ENCODE assay signal across 37 cellular contexts in the genomic region with DNA sequence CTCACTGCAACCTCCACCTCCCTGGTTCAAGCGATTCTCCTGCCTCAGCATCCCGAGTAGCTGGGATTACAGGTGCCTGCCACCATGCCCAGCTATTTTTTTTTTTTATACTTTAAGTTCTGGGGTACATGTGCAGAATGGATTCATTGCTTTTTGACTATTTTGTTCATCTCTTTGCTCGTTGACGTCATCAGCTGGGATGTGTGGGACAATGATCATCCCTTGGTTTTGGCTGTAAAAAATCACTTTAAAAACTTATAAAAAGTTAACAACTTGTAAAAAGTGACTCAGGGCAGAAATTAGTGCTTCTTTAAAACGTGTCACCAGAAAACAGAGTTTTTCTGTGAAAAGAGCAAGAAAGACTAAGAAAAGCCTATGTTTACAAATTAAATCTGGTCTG. TPM values are rescaled to one million over a fixed set of nuclear protein-coding genes. Genes with fewer than 3 reads are reported as not detected.
DNase-seq lines count a peak whose midpoint lies in the region; ATAC-seq, FAIRE-seq and TF ChIP-seq lines count a peak whose summit lies in the region.
"Had no signal": no experiment of that assay in that cellular context is flagged by ENCODE, and none has a peak within 500 bp of the region (broad histone marks: within the 10 kb centered on the region; RNA-seq: fewer than 3 reads in every experiment).

No MANE protein-coding gene starts in this region.

- H4K20me1 ChIP-seq in HepG2 (ENCODE audit: insufficient read depth, low read length), result no peaks in the 10 kb centered on the region
- no peaks in the 10 kb centered on the region for H4K20me1 ChIP-seq in Karpas-422 (ENCODE audit: insufficient read depth, low read depth, low read length)
- H4K20me1 ChIP-seq: BLaER1; BLaER1 treated with 17β-estradiol and CSF1 and Interleukin-3, amounts not matched to agents 10 nM and 100 nM had no signal

- POLR2A ChIA-PET in HepG2 (lab: Yijun Ruan, JAX), result no interaction called here

- no peaks in the 10 kb centered on the region for H3K36me3 ChIP-seq in HepG2 (replicated peaks in 1 of 2; ENCODE audit: control insufficient read depth in 1 of 2, insufficient read depth in 2 of 2, low read length in 2 of 2)
- no peaks in the 10 kb centered on the region for H3K36me3 ChIP-seq in right lobe of liver
- H3K36me3 ChIP-seq in Karpas-422 (ENCODE audit: insufficient read depth, low read length), result no peaks in the 10 kb centered on the region
- H3K36me3 ChIP-seq in upper lobe of left lung, result no peaks in the 10 kb centered on the region
- H3K36me3 ChIP-seq: BE2C had no signal

- H3K79me2 ChIP-seq in HepG2 (ENCODE audit: insufficient read depth, low read length), result no peaks in the 10 kb centered on the region
- no peaks in the 10 kb centered on the region for H3K79me2 ChIP-seq in Karpas-422 (ENCODE audit: low read length)

- TF ChIP-seq CTCF in HepG2 (CRISPR knock-in tag; IDR thresholded peaks at IDR 0.05) (no peak), right lobe of liver (IDR thresholded peaks at IDR 0.05) (no peak), upper lobe of left lung (IDR thresholded peaks at IDR 0.05) (no peak)

- H3K9ac ChIP-seq in HepG2 (ENCODE audit: insufficient read depth, low read depth, low read length) (no peak overlapping the region), Karpas-422 (ENCODE audit: low read length) (peak overlapping the region; percentile 28; the same call in 1 of the 2 replicates)
- H3K9ac ChIP-seq: BLaER1; BLaER1 treated with 17β-estradiol and CSF1 and Interleukin-3, amounts not matched to agents 10 nM and 100 nM had no signal

- no peak for ATAC-seq in HepG2
- ATAC-seq in right lobe of liver, result no peak
- ATAC-seq in upper lobe of left lung (ENCODE audit: low FRiP score in 2 of 2), result no peak
- ATAC-seq: A549; CD8-positive, alpha-beta T cell had no signal

- H2AFZ ChIP-seq in HepG2 (ENCODE audit: low read length) (no peak overlapping the region), Karpas-422 (ENCODE audit: low read length) (peak overlapping the region; percentile 25; the same call in 1 of the 2 replicates)

- TF ChIP-seq POLR2A in HepG2 (IDR thresholded peaks at IDR 0.05; ENCODE audit: insufficient read depth in 1 of 2, low read depth in 2 of 2, low read length in 2 of 2) (no peak), right lobe of liver (IDR thresholded peaks at IDR 0.05) (no peak), upper lobe of left lung (IDR thresholded peaks at IDR 0.05) (no peak)

- H3K9me3 ChIP-seq in HepG2 (ENCODE audit: low read length) (no peaks in the 10 kb centered on the region), right lobe of liver (no peaks in the 10 kb centered on the region), Karpas-422 (ENCODE audit: low read length) (no peaks in the 10 kb centered on the region), upper lobe of left lung (no peaks in the 10 kb centered on the region)
- H3K9me3 ChIP-seq: A549; BE2C; BLaER1; BLaER1 treated with 17β-estradiol and CSF1 and Interleukin-3, amounts not matched to agents 10 nM and 100 nM; Caco-2 had no signal

- no TSS peak for BruUV-seq in HepG2 (replicated peaks; lab: Mats Ljungman, UMichigan)

- H3K4me1 ChIP-seq in HepG2 (ENCODE audit: insufficient read depth, low read length), result peaks cover 15% of the 10 kb centered on the region
- H3K4me1 ChIP-seq in right lobe of liver, result no peaks in the 10 kb centered on the region
- peaks cover 60% of the 10 kb centered on the region for H3K4me1 ChIP-seq in Karpas-422 (ENCODE audit: low read length)
- H3K4me1 ChIP-seq in upper lobe of left lung, result no peaks in the 10 kb centered on the region
- H3K4me1 ChIP-seq: BE2C, Caco-2 had no signal

- no peaks in the 10 kb centered on the region for H3K9me2 ChIP-seq in Karpas-422 (replicated peaks; ENCODE audit: insufficient read depth, low read length)

- no peak for TF ChIP-seq RAD21 in HepG2 (CRISPR knock-in tag; IDR thresholded peaks at IDR 0.05)

- 38% methylated on average over 5 of the region's 5 CpGs for WGBS in HepG2 (ENCODE audit: low lambda C conversion rate)
- WGBS in right lobe of liver (ENCODE audit: insufficient coverage, low coverage, low lambda C conversion rate, missing lambda C conversion rate), result 75% methylated on average over 5 of the region's 5 CpGs
- 84 to 91% methylated on average over 5 of the region's 5 CpGs for WGBS in upper lobe of left lung, 2 donors

- H3K27ac ChIP-seq in HepG2 (ENCODE audit: extremely low read length, insufficient read depth, low read length) (no peak overlapping the region), right lobe of liver (no peak overlapping the region), Karpas-422 (ENCODE audit: low read length) (peak overlapping the region; percentile 56), upper lobe of left lung (no peak overlapping the region)
- H3K27ac ChIP-seq: 22Rv1; A549; BLaER1; BLaER1 treated with 17β-estradiol and CSF1 and Interleukin-3, amounts not matched to agents 10 nM and 100 nM; C4-2B had no signal

- CTCF ChIA-PET in HepG2 (lab: Yijun Ruan, JAX; ENCODE audit: low intra/inter-chr PET ratio, low total read pairs), result no interaction called here

- intact Hi-C loops in HepG2 (cut with micrococcal nuclease; ENCODE audit: unreplicated experiment) (no loop called here), right lobe of liver (cut with DNase I) (no loop called here)

- DNase-seq in HepG2 (ENCODE audit: low spot score), result no peak
- DNase-seq in right lobe of liver, result no peak
- DNase-seq in Karpas-422, result no peak
- no peak for DNase-seq in upper lobe of left lung
- DNase-seq: 8988T; ACHN; AML-193; BE2C; C1 segment of cervical spinal cord; Caco-2; Calu3; CD4-positive, alpha-beta memory T cell; CD4-positive, alpha-beta T cell; CD4-positive, CD25-positive, alpha-beta regulatory T cell; CD8-positive, alpha-beta memory T cell; CD8-positive, alpha-beta T cell; COR-L47; DMS 273 treated with DMSO at 0.1 percent for 48 hours; DMS153; DMS53; DMS79; DMS79 treated with DMSO at 0.1 percent for 48 hours; DND-41; EL had no signal

- H3K4me3 ChIP-seq in HepG2 (replicated peaks in 1 of 3; ENCODE audit: insufficient read depth in 1 of 3, low read depth in 2 of 3, low read length in 3 of 3) (no peak overlapping the region), right lobe of liver (no peak overlapping the region), Karpas-422 (ENCODE audit: low read length) (no peak overlapping the region), upper lobe of left lung (no peak overlapping the region)
- H3K4me3 ChIP-seq: A549; BLaER1; BLaER1 treated with 17β-estradiol and CSF1 and Interleukin-3, amounts not matched to agents 10 nM and 100 nM had no signal

- TF ChIP-seq EP300 in HepG2 (IDR thresholded peaks at IDR 0.05; ENCODE audit: low read depth in 2 of 2, low read length in 2 of 2), result no peak
- no peak for TF ChIP-seq EP300 in HepG2 (CRISPR knock-in tag; IDR thresholded peaks at IDR 0.05; ENCODE audit: borderline replicate concordance)
- TF ChIP-seq EP300 in upper lobe of left lung (IDR thresholded peaks at IDR 0.05), result no peak

- no peaks in the 10 kb centered on the region for H3K27me3 ChIP-seq in HepG2 (ENCODE audit: control insufficient read depth in 1 of 2, insufficient read depth in 2 of 2, low read length in 2 of 2)
- H3K27me3 ChIP-seq in right lobe of liver, result no peaks in the 10 kb centered on the region
- no peaks in the 10 kb centered on the region for H3K27me3 ChIP-seq in Karpas-422 (ENCODE audit: low read length)
- no peaks in the 10 kb centered on the region for H3K27me3 ChIP-seq in upper lobe of left lung
- H3K27me3 ChIP-seq: BE2C; BLaER1; BLaER1 treated with 17β-estradiol and CSF1 and Interleukin-3, amounts not matched to agents 10 nM and 100 nM had no signal

- H3K4me2 ChIP-seq in HepG2 (ENCODE audit: low read depth, low read length), result no peak overlapping the region
- H3K4me2 ChIP-seq in Karpas-422 (ENCODE audit: low read depth, low read length, poor library complexity, severe bottlenecking), result no peak overlapping the region
- H3K4me2 ChIP-seq: A549; BLaER1; BLaER1 treated with 17β-estradiol and CSF1 and Interleukin-3, amounts not matched to agents 10 nM and 100 nM had no signal

- in situ Hi-C loops in HepG2 (cut with HindIII; ENCODE audit: extremely low pct_ligation_motif_present, low pct_unique_long_range_greater_than_20kb), result no loop called here

- no peak for FAIRE-seq in HepG2 (lab: Jason Lieb, UNC)
- FAIRE-seq: A204.1, A549, D721Med had no signal

RNA-seq across cellular contexts. Expression of a gene that starts 37.8 kb away (rescaled TPM):
- total RNA-seq in HepG2 (2016; rRNA removed; fragmentation: Illumina TruSeq; extraction: Trizol), result not detected in 2 replicates
- total RNA-seq in HepG2 (2016; cell fraction: cytosol; rRNA removed; fragmentation: Illumina TruSeq; extraction: Trizol; ENCODE audit: low read depth), result not detected in 2 replicates
- not detected in 2 replicates for total RNA-seq in HepG2 (2016; cell fraction: insoluble cytoplasmic fraction; rRNA removed; fragmentation: Illumina TruSeq; extraction: Trizol)
- total RNA-seq in HepG2 (2016; cell fraction: membrane; rRNA removed; fragmentation: Illumina TruSeq; extraction: Trizol), result not detected in 2 replicates
- total RNA-seq in HepG2 (2016; cell fraction: nucleus; rRNA removed; fragmentation: Illumina TruSeq; extraction: Trizol), result not detected in 2 replicates
- 0.12 and 0.16 TPM in 2 replicates for polyA plus RNA-seq in HepG2 (2011; rRNA removed)
- 0.05 and 0.10 TPM in 2 replicates for polyA plus RNA-seq in HepG2 (2011; cell fraction: cytosol; rRNA removed)
- 0.29 and 0.47 TPM in 2 replicates for polyA plus RNA-seq in HepG2 (2011; cell fraction: nucleus; rRNA removed)
- 0.24 and 0.31 TPM in 2 replicates for polyA plus RNA-seq in HepG2 (2012)
- not detected in 2 replicates for polyA plus RNA-seq in HepG2 (2016; cell fraction: cytosol; fragmentation: Illumina TruSeq; extraction: Trizol; ENCODE audit: low read depth)
- not detected in 2 replicates for polyA plus RNA-seq in HepG2 (2016; cell fraction: insoluble cytoplasmic fraction; fragmentation: Illumina TruSeq; extraction: Trizol; ENCODE audit: low read depth)
- polyA plus RNA-seq in HepG2 (2016; cell fraction: membrane; fragmentation: Illumina TruSeq; extraction: Trizol; ENCODE audit: low read depth), result not detected in 2 replicates
- not detected in 2 replicates for polyA plus RNA-seq in HepG2 (2016; cell fraction: nucleus; fragmentation: Illumina TruSeq; extraction: Trizol; ENCODE audit: insufficient read depth, low read depth)
- polyA minus RNA-seq in HepG2 (2011; rRNA and poly(A)+ RNA removed; ENCODE audit: low replicate concordance), result 0.10 and 2.3 TPM in 2 replicates
- 0.09 and 0.20 TPM in 2 replicates for polyA minus RNA-seq in HepG2 (2011; cell fraction: cytosol; rRNA and poly(A)+ RNA removed)
- polyA minus RNA-seq in HepG2 (2011; cell fraction: nucleus; rRNA and poly(A)+ RNA removed), result 0.52 and 0.75 TPM in 2 replicates
- total RNA-seq in right lobe of liver, result under 1 TPM; 0.06 to 0.35 (median 0.17) TPM
- 0.07 TPM in 1 of 2 replicates, not detected in the other for total RNA-seq in Karpas-422 (2014; rRNA removed; shearing (Covaris generic); ENCODE audit: low replicate concordance)
- 10 to 100 TPM in 5 of 6 donors, 1 to 10 TPM in 1; 9.2 to 27.2 (median 22.9) TPM for total RNA-seq in upper lobe of left lung
- total RNA-seq: B cell; CD4-positive, alpha-beta memory T cell; CD4-positive, alpha-beta T cell; CD4-positive, CD25-positive, alpha-beta regulatory T cell; CD8-positive, alpha-beta memory T cell; CD8-positive, alpha-beta T cell; Daoy had no signal
- polyA plus RNA-seq: CD4-positive, alpha-beta memory T cell; CD8-positive, alpha-beta memory T cell had no signal

RNA-seq across cellular contexts. Expression of a gene that starts 38.5 kb away (rescaled TPM):
- total RNA-seq in HepG2 (2016; rRNA removed; fragmentation: Illumina TruSeq; extraction: Trizol) (not detected in 2 replicates), right lobe of liver (1 to 10 TPM in 5 of 6 experiments, under 1 TPM in 1; 0.42 to 1.8 (median 1.2) TPM), upper lobe of left lung (1 to 10 TPM in 4 of 6 donors, under 1 TPM in 1, not detected in 1; 0.22 to 3.9 (median 2.8) TPM)
- not detected in 2 replicates for total RNA-seq in HepG2 (2016; cell fraction: cytosol; rRNA removed; fragmentation: Illumina TruSeq; extraction: Trizol; ENCODE audit: low read depth)
- not detected in 2 replicates for total RNA-seq in HepG2 (2016; cell fraction: insoluble cytoplasmic fraction; rRNA removed; fragmentation: Illumina TruSeq; extraction: Trizol)
- not detected in 2 replicates for total RNA-seq in HepG2 (2016; cell fraction: membrane; rRNA removed; fragmentation: Illumina TruSeq; extraction: Trizol)
- total RNA-seq in HepG2 (2016; cell fraction: nucleus; rRNA removed; fragmentation: Illumina TruSeq; extraction: Trizol), result not detected in 2 replicates
- not detected in 2 replicates for polyA plus RNA-seq in HepG2 (2011; rRNA removed)
- polyA plus RNA-seq in HepG2 (2011; cell fraction: cytosol; rRNA removed), result not detected in 2 replicates
- not detected in 2 replicates for polyA plus RNA-seq in HepG2 (2011; cell fraction: nucleus; rRNA removed)
- polyA plus RNA-seq in HepG2 (2012), result not detected in 2 replicates
- not detected in 2 replicates for polyA plus RNA-seq in HepG2 (2016; cell fraction: cytosol; fragmentation: Illumina TruSeq; extraction: Trizol; ENCODE audit: low read depth)
- polyA plus RNA-seq in HepG2 (2016; cell fraction: insoluble cytoplasmic fraction; fragmentation: Illumina TruSeq; extraction: Trizol; ENCODE audit: low read depth), result not detected in 2 replicates
- polyA plus RNA-seq in HepG2 (2016; cell fraction: membrane; fragmentation: Illumina TruSeq; extraction: Trizol; ENCODE audit: low read depth), result not detected in 2 replicates
- polyA plus RNA-seq in HepG2 (2016; cell fraction: nucleus; fragmentation: Illumina TruSeq; extraction: Trizol; ENCODE audit: insufficient read depth, low read depth), result not detected in 2 replicates
- polyA minus RNA-seq in HepG2 (2011; rRNA and poly(A)+ RNA removed; ENCODE audit: low replicate concordance), result not detected in 2 replicates
- polyA minus RNA-seq in HepG2 (2011; cell fraction: cytosol; rRNA and poly(A)+ RNA removed), result not detected in 2 replicates
- polyA minus RNA-seq in HepG2 (2011; cell fraction: nucleus; rRNA and poly(A)+ RNA removed), result not detected in 2 replicates
- not detected in 2 replicates for total RNA-seq in Karpas-422 (2014; rRNA removed; shearing (Covaris generic); ENCODE audit: low replicate concordance)
- total RNA-seq: A172; A673; Caco-2; Calu3; CD4-positive, alpha-beta memory T cell; CD4-positive, alpha-beta T cell; CD8-positive, alpha-beta memory T cell; CD8-positive, alpha-beta T cell; Daoy had no signal
- polyA plus RNA-seq: A549; AG04450; BJ; CD4-positive, alpha-beta memory T cell; CD4-positive, CD25-positive, alpha-beta regulatory T cell; CD8-positive, alpha-beta memory T cell had no signal
